Comparison of ENCODE assay signal across 8 cellular contexts in the genomic region with DNA sequence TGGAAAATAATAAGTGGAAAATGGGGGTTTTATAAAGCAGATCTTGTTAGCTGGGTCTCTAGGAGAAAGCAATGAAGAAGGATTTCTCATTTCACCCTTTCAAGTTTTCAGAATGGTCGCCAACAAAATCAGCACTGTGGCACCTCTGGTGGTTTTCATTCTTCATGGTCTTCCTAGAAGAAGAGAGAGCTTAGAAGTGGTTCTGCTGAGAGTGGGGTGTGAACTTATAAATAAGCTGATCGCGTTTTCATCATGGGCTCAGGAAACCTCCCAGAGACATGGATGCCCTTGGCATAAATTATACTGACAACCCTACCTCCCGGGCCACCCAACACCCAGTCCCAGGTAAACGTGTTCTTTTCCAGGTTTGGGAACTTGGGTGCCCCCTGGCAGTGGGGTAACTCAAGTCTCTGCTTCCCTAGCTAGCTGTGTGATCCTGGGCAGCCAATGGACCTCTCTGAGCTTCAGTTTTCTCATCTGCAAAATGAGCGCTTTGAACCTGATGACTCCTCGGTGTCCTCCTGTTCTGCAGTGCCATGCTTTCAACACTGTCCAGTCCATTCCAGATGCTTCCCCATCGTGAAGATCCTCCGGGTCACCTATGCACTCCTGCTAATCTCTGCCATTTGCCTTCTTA.
DNase-seq lines count a peak whose midpoint lies in the region; ATAC-seq and TF ChIP-seq lines count a peak whose summit lies in the region.

No MANE protein-coding gene starts in this region.

- H3K36me3 Mint-ChIP-seq in natural killer cell = no peaks in the 10 kb centered on the region

- peaks cover 38 to 47% of the 10 kb centered on the region in 2 donors for H3K27me3 Mint-ChIP-seq in natural killer cell (ENCODE audit: low read depth in 2 of 2)

- no peaks in the 10 kb centered on the region for H3K9me3 ChIP-seq in adipocyte (ENCODE audit: control insufficient read depth, low read length)

- 0 out of 2 replicates have a peak, but pooled peaks have one; percentile 6 for TF ChIP-seq CTCF in C4-2B (conservative IDR thresholded peaks at IDR 0.05)
- no peak for TF ChIP-seq CTCF in natural killer cell (IDR thresholded peaks at IDR 0.05)

- no peak overlapping the region for H3K9ac ChIP-seq in adipocyte (ENCODE audit: low read length)

- H3K36me3 ChIP-seq in H7 (replicated peaks; ENCODE audit: control insufficient read depth, insufficient read depth, low read length) (no peaks in the 10 kb centered on the region), adipocyte (ENCODE audit: control insufficient read depth, insufficient read depth, low read length, severe bottlenecking) (no peaks in the 10 kb centered on the region)

- H3K9me3 Mint-ChIP-seq in natural killer cell = no peaks in the 10 kb centered on the region

- ATAC-seq in natural killer cell (peak in 1 of 3 donors; percentile 5), HG02885 (IDR thresholded peaks at IDR 0.05; ENCODE audit: poor library complexity, unreplicated experiment) (no peak), HG02870 (IDR thresholded peaks at IDR 0.05; ENCODE audit: unreplicated experiment) (no peak)

- peaks cover 49% of the 10 kb centered on the region for H3K27me3 ChIP-seq in H7 (ENCODE audit: control insufficient read depth, insufficient read depth, low read length)
- peaks cover 68% of the 10 kb centered on the region for H3K27me3 ChIP-seq in adipocyte (replicated peaks; ENCODE audit: control insufficient read depth, insufficient read depth, low read length)

- peaks cover 7% of the 10 kb centered on the region for H3K4me1 ChIP-seq in adipocyte (ENCODE audit: control insufficient read depth, insufficient read depth, low read length)

- H3K4me3 ChIP-seq in H7 (ENCODE audit: insufficient read depth, low read depth, low read length) = peak overlapping the region; percentile 71
- peak overlapping the region; percentile 77 for H3K4me3 ChIP-seq in adipocyte (ENCODE audit: low read length)

- H3K4me1 Mint-ChIP-seq in natural killer cell = peaks cover 7 to 20% of the 10 kb centered on the region in 2 donors

- H3K27ac Mint-ChIP-seq in natural killer cell = peak overlapping the region in 1 of 2 donors; percentile 37

- DNase-seq in H7 (no peak), adipocyte (ENCODE audit: low read depth) (no peak), natural killer cell (no peak), DMS153 treated with DMSO at 0.1 percent for 48 hours (lab: John Stamatoyannopoulos, UW; ENCODE audit: unreplicated experiment) (no peak), COR-L47 (lab: John Stamatoyannopoulos, UW) (no peak)

- no peak overlapping the region for H3K27ac ChIP-seq in C4-2B

- intact Hi-C loops in natural killer cell (cut with micrococcal nuclease) = no loop called here

- H3K4me3 Mint-ChIP-seq in natural killer cell = peak overlapping the region; percentile 85
